ENCODE assay signal across 8 cellular contexts in genomic region chr3:151838574-151839312, GRCh38. TPM values are rescaled to one million over a fixed set of nuclear protein-coding genes. Genes with fewer than 3 reads are reported as not detected.
DNase-seq lines count a peak whose midpoint lies in the region; ATAC-seq and TF ChIP-seq lines count a peak whose summit lies in the region.

No MANE protein-coding gene starts in this region.

- no peaks in the 10 kb centered on the region for H3K9me3 Mint-ChIP-seq in MCF 10A (ENCODE audit: unreplicated experiment)

- no peaks in the 10 kb centered on the region for H3K9me2 ChIP-seq in OCI-LY7 (ENCODE audit: insufficient read depth, low read length)

- no peaks in the 10 kb centered on the region for H3K27me3 Mint-ChIP-seq in MCF 10A (ENCODE audit: insufficient read depth, unreplicated experiment)

- H3K9me3 ChIP-seq in OCI-LY7 (ENCODE audit: low read length), result no peaks in the 10 kb centered on the region

- TF ChIP-seq RAD21 in Ishikawa (IDR thresholded peaks at IDR 0.05; ENCODE audit: low read depth), result peak; percentile 90

- DNase-seq in Daoy (ENCODE audit: low read depth) (peak; percentile 80), GM20000 (ENCODE audit: low spot score) (peak; percentile 52), OCI-LY7 (ENCODE audit: low spot score) (peak; percentile 65), MCF 10A (ENCODE audit: unreplicated experiment) (peak; percentile 88), islet precursor cell (peak; percentile 56)
- peak; percentile 33 for DNase-seq in stimulated activated CD4-positive, alpha-beta T cell treated with anti-CD3 and anti-CD28 coated beads, Interleukin-4, amount 100 ng/mL, for 24 hours

- no peak for TF ChIP-seq EP300 in Ishikawa (IDR thresholded peaks at IDR 0.05; ENCODE audit: borderline replicate concordance)

- no peak overlapping the region for H3K4me3 ChIP-seq in OCI-LY7 (ENCODE audit: low read depth, low read length, poor library complexity, severe bottlenecking)

- no peak overlapping the region for H2AFZ ChIP-seq in OCI-LY7 (ENCODE audit: low read length)

- CTCF ChIA-PET in OCI-LY7 (lab: Charles Lee; ENCODE audit: unreplicated experiment) (interaction anchor here (0.6 kb wide), 1 partner anchor 370 kb away, joined by 3 read pairs; no protein-coding TSS in a partner anchor), MCF 10A (lab: Yijun Ruan, JAX) (interaction anchor here (0.6 to 3.9 kb wide), 27 partner anchors 10 to 927 kb away, joined by 3 to 74 read pairs (median 3); no protein-coding TSS in a partner anchor)

- TF ChIP-seq CTCF in GM20000 (IDR thresholded peaks at IDR 0.05; ENCODE audit: extremely low read depth, missing control alignments) (peak; percentile 51), OCI-LY7 (conservative IDR thresholded peaks at IDR 0.05; ENCODE audit: low read length) (peak; percentile 95), MCF 10A (IDR thresholded peaks at IDR 0.05; ENCODE audit: unreplicated experiment) (peak; percentile 67)

- H3K4me1 ChIP-seq in OCI-LY7 (ENCODE audit: insufficient read depth, low read length, poor library complexity, severe bottlenecking), result no peaks in the 10 kb centered on the region

- no peak for ATAC-seq in HG03460 (IDR thresholded peaks at IDR 0.05; ENCODE audit: unreplicated experiment)

- H3K4me3 Mint-ChIP-seq in MCF 10A (ENCODE audit: unreplicated experiment), result no peak overlapping the region

- H3K27ac ChIP-seq in OCI-LY7 (ENCODE audit: low read depth, low read length, poor library complexity, severe bottlenecking), result no peak overlapping the region

- no peaks in the 10 kb centered on the region for H4K20me1 ChIP-seq in OCI-LY7 (ENCODE audit: insufficient read depth, low read length)

- POLR2A ChIA-PET in OCI-LY7 (lab: Charles Lee) (no interaction called here), MCF 10A (lab: Yijun Ruan, JAX) (interaction anchor here (0.5 to 2.8 kb wide), 8 partner anchors 22 to 534 kb away, joined by 3 to 12 read pairs (median 4); no protein-coding TSS in a partner anchor)

- no peaks in the 10 kb centered on the region for H3K36me3 Mint-ChIP-seq in MCF 10A (ENCODE audit: insufficient read depth, unreplicated experiment)

- H3K36me3 ChIP-seq in OCI-LY7 (ENCODE audit: insufficient read depth, low read length), result no peaks in the 10 kb centered on the region

- no peak overlapping the region for H3K27ac Mint-ChIP-seq in MCF 10A (ENCODE audit: low read depth, unreplicated experiment)

- H3K4me1 Mint-ChIP-seq in MCF 10A (ENCODE audit: insufficient read depth, unreplicated experiment), result peaks cover 9% of the 10 kb centered on the region

- BruUV-seq in OCI-LY7 (replicated peaks; lab: Mats Ljungman, UMichigan), result no TSS peak
- no TSS peak for BruUV-seq in MCF 10A (replicated peaks; lab: Mats Ljungman, UMichigan)

- H3K79me2 ChIP-seq in OCI-LY7 (ENCODE audit: insufficient read depth, low read depth, low read length), result no peaks in the 10 kb centered on the region

- intact Hi-C loops in OCI-LY7 (cut with micrococcal nuclease; ENCODE audit: unreplicated experiment) (loop anchor here (5.0 to 10.0 kb wide), 5 partner anchors 79 to 671 kb away; no protein-coding TSS in a partner anchor), MCF 10A (cut with micrococcal nuclease) (loop anchor here (1.0 to 5.0 kb wide), 7 partner anchors 80 to 671 kb away; no protein-coding TSS in a partner anchor)

- no peak overlapping the region for H3K4me2 ChIP-seq in OCI-LY7 (ENCODE audit: low read length)

TF ChIP-seq in Ishikawa, 13 proteins besides CTCF, POLR2A, EP300 and RAD21:
- TF ChIP-seq TAF1 (IDR thresholded peaks at IDR 0.05; ENCODE audit: low read depth) (no peak), EGR1 (IDR thresholded peaks at IDR 0.05) (no peak), CREB1 (IDR thresholded peaks at IDR 0.05; ENCODE audit: low read depth) (no peak), YY1 (IDR thresholded peaks at IDR 0.05; ENCODE audit: low read depth) (no peak), TCF12 (IDR thresholded peaks at IDR 0.05; ENCODE audit: low read depth) (no peak)

RNA-seq across cellular contexts. Expression of gene AADAC, which starts 24.8 kb away (rescaled TPM):
- not detected in 2 replicates for total RNA-seq in Daoy (2014; rRNA removed; shearing (Covaris generic))
- not detected in 2 replicates for total RNA-seq in OCI-LY7 (2014; rRNA removed; shearing (Covaris generic))
- total RNA-seq in OCI-LY7 (2022) (not detected in 2 replicates), MCF 10A (2022) (not detected in 2 replicates)

RNA-seq across cellular contexts. Expression of gene SUCNR1, which starts 34.7 kb away (rescaled TPM):
- total RNA-seq in Daoy (2014; rRNA removed; shearing (Covaris generic)), result not detected in 2 replicates
- total RNA-seq in OCI-LY7 (2014; rRNA removed; shearing (Covaris generic)), result not detected in 2 replicates
- total RNA-seq in OCI-LY7 (2022) (not detected in 2 replicates), MCF 10A (2022) (not detected in 2 replicates)

Comparison
In these comparisons a context has a peak if more than half of its experiments do, and no peak if none do; other contexts are left out.
1. DNase-seq: peak in every context shown above with its lines; median percentile 88 in MCF 10A; 80 in Daoy; 65 in OCI-LY7; 56 in islet precursor cell; 52 in GM20000; 33 in stimulated activated CD4-positive, alpha-beta T cell treated with anti-CD3 and anti-CD28 coated beads, Interleukin-4, amount 100 ng/mL, for 24 hours.